In the genomic region with DNA sequence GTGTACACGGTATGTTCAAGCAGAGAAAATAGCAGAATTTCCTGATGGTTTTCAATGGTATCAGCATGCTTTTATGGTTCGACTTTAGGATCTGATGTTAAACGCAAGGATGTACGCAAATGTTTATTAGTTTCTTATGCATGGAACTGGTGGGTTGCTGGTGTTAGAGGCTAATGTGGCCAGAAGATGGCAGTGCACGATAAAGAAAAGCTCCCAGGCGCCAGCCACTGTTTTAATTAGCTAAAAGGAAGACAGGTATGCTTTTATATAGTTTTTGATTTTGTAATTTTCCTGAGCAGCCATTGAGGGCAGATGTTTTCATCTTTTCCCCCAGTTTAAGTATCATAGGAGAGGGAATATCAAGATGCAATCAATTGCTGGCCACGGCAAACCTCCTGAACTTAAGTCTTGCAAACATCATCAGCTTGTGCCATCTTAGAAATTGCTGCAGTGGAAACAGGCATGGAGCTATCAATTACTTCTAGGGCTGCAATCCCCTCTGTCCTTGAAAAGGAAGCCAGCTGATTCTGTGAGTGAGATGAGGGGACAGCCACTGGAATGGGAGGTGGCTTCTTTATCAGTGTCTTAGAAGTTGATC, we compare ENCODE assay signal across 8 cellular contexts.
A peak's percentile ranks its signal among the peaks of the same experiment; 100 is the strongest.
DNase-seq lines count a peak whose midpoint lies in the region; ATAC-seq and TF ChIP-seq lines count a peak whose summit lies in the region.

No MANE protein-coding gene starts in this region.

- in situ Hi-C loops in KBM-7 (cut with MboI; ENCODE audit: low pct_unique_long_range_greater_than_20kb, low sequenced_read_pairs), result no loop called here

- peak; percentile 40 for TF ChIP-seq CTCF in lower lobe of right lung (IDR thresholded peaks at IDR 0.05)

- H3K4me1 ChIP-seq in adipocyte (ENCODE audit: control insufficient read depth, insufficient read depth, low read length) (no peaks in the 10 kb centered on the region), lower lobe of right lung (no peaks in the 10 kb centered on the region)

- no peak for ATAC-seq in lower lobe of right lung
- ATAC-seq in HG03039 (IDR thresholded peaks at IDR 0.05; ENCODE audit: unreplicated experiment), result no peak
- no peak for ATAC-seq in HG03457 (IDR thresholded peaks at IDR 0.05; ENCODE audit: unreplicated experiment)

- H3K9ac ChIP-seq in adipocyte (ENCODE audit: low read length), result no peak overlapping the region

- H3K9me3 ChIP-seq in adipocyte (ENCODE audit: control insufficient read depth, low read length), result no peaks in the 10 kb centered on the region
- no peaks in the 10 kb centered on the region for H3K9me3 ChIP-seq in lower lobe of right lung

- H3K27ac ChIP-seq in lower lobe of right lung, result no peak overlapping the region

- DNase-seq in NCI-H1417 (lab: John Stamatoyannopoulos, UW) (peak; percentile 6 to 37 (median 19)), NCI-H1417 treated with DMSO at 0.1 percent for 48 hours (lab: John Stamatoyannopoulos, UW) (no peak), KBM-7 (peak; percentile 48), adipocyte (ENCODE audit: low read depth) (peak; percentile 21), lower lobe of right lung (no peak), NCI-H345 treated with DMSO at 0.1 percent for 48 hours (lab: John Stamatoyannopoulos, UW; ENCODE audit: unreplicated experiment) (no peak)

- H3K4me3 ChIP-seq in adipocyte (ENCODE audit: low read length) (no peak overlapping the region), lower lobe of right lung (no peak overlapping the region)

- intact Hi-C loops in lower lobe of right lung (cut with DNase I), result no loop called here

- H3K36me3 ChIP-seq in adipocyte (ENCODE audit: control insufficient read depth, insufficient read depth, low read length, severe bottlenecking) (no peaks in the 10 kb centered on the region), lower lobe of right lung (no peaks in the 10 kb centered on the region)

- H3K27me3 ChIP-seq in adipocyte (replicated peaks; ENCODE audit: control insufficient read depth, insufficient read depth, low read length), result no peaks in the 10 kb centered on the region
- H3K27me3 ChIP-seq in lower lobe of right lung (ENCODE audit: low read depth), result no peaks in the 10 kb centered on the region

Comparison
In these comparisons a context has a peak if more than half of its experiments do, and no peak if none do; other contexts are left out.
1. DNase-seq: peak in NCI-H1417 (3 of 3), KBM-7 (single experiment) and adipocyte (single experiment); none in NCI-H1417 treated with DMSO at 0.1 percent for 48 hours (single experiment), lower lobe of right lung (single experiment) and NCI-H345 treated with DMSO at 0.1 percent for 48 hours (single experiment).